1 cellular context compared by ENCODE assay signal in the genomic region with DNA sequence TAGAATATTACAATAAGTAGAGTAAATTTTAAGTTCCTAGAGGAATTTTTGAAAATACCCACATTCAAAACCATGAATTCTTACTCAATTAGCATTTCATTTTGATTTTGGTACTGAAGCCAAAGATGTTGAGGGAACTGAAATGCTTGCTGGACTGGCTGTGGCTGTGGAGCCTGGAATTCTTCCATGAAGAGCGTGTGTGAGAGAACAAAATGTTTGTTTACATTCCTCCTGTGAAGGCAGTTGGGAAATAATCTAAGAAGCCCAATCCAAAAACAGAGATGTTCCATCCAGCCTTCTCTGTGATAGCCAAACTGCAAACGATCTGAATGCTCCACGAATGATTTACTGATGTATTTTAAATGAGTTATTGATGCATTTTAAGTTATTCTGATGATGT.
TF ChIP-seq lines count a peak whose summit lies in the region.

No MANE protein-coding gene starts in this region.

TF ChIP-seq in GM23338, 12 proteins besides CTCF, POLR2A, EP300 and RAD21 (continued from another document):
- TF ChIP-seq, protein P1, sequence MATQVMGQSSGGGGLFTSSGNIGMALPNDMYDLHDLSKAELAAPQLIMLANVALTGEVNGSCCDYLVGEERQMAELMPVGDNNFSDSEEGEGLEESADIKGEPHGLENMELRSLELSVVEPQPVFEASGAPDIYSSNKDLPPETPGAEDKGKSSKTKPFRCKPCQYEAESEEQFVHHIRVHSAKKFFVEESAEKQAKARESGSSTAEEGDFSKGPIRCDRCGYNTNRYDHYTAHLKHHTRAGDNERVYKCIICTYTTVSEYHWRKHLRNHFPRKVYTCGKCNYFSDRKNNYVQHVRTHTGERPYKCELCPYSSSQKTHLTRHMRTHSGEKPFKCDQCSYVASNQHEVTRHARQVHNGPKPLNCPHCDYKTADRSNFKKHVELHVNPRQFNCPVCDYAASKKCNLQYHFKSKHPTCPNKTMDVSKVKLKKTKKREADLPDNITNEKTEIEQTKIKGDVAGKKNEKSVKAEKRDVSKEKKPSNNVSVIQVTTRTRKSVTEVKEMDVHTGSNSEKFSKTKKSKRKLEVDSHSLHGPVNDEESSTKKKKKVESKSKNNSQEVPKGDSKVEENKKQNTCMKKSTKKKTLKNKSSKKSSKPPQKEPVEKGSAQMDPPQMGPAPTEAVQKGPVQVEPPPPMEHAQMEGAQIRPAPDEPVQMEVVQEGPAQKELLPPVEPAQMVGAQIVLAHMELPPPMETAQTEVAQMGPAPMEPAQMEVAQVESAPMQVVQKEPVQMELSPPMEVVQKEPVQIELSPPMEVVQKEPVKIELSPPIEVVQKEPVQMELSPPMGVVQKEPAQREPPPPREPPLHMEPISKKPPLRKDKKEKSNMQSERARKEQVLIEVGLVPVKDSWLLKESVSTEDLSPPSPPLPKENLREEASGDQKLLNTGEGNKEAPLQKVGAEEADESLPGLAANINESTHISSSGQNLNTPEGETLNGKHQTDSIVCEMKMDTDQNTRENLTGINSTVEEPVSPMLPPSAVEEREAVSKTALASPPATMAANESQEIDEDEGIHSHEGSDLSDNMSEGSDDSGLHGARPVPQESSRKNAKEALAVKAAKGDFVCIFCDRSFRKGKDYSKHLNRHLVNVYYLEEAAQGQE (IDR thresholded peaks at IDR 0.05; ENCODE audit: unreplicated experiment) = no peak
- no peak for TF ChIP-seq EZH2phosphoT487 (IDR thresholded peaks at IDR 0.05; ENCODE audit: unreplicated experiment)
- no peak for TF ChIP-seq ZNF331 (CRISPR knock-in tag; IDR thresholded peaks at IDR 0.05; ENCODE audit: low read depth)
- no peak for TF ChIP-seq POLR2AphosphoS5 (IDR thresholded peaks at IDR 0.05; ENCODE audit: low read depth)
